ENCODE assay signal across 9 cellular contexts in genomic region chr14:90757452-90757851, GRCh38. TPM values are rescaled to one million over a fixed set of nuclear protein-coding genes. Genes with fewer than 3 reads are reported as not detected.
DNase-seq lines count a peak whose midpoint lies in the region; ATAC-seq, FAIRE-seq and TF ChIP-seq lines count a peak whose summit lies in the region.
"Had no signal": no experiment of that assay in that cellular context is flagged by ENCODE, and none has a peak within 500 bp of the region (broad histone marks: within the 10 kb centered on the region; RNA-seq: fewer than 3 reads in every experiment).

No MANE protein-coding gene starts in this region.

- H3K4me3 Mint-ChIP-seq in activated T-cell treated with anti-CD3 and anti-CD28 coated beads, Interleukin-2, amount 50 U/mL, for 72 hours = peak overlapping the region; percentile 77 to 83
- H3K4me3 Mint-ChIP-seq in activated naive CD8-positive, alpha-beta T cell treated with anti-CD3 and anti-CD28 coated beads, Interleukin-2, amount 50 U/mL, for 24 hours = peak overlapping the region; percentile 58

- DNase-seq in activated T-cell treated with anti-CD3 and anti-CD28 coated beads, Interleukin-2, amount 50 U/mL, for 72 hours = no peak
- no peak for DNase-seq in activated T-cell treated with anti-CD3 and anti-CD28 coated beads, Interleukin-2, amount 50 U/mL, for 1 hour
- no peak for DNase-seq in activated naive CD8-positive, alpha-beta T cell treated with anti-CD3 and anti-CD28 coated beads, Interleukin-2, amount 50 U/mL, for 24 hours
- peak; percentile 5 for DNase-seq in mesenchymal stem cell
- DNase-seq in thoracic aorta (ENCODE audit: low spot score) = no peak
- no peak for DNase-seq in GM12892 (ENCODE audit: insufficient read length)
- no peak for DNase-seq in kidney tubule cell (ENCODE audit: low spot score)
- DNase-seq in trophoblast cell = no peak

- H3K9me3 ChIP-seq in mesenchymal stem cell (ENCODE audit: control insufficient read depth, low read length) = peaks cover 1% of the 10 kb centered on the region
- H3K9me3 ChIP-seq in thoracic aorta = no peaks in the 10 kb centered on the region
- H3K9me3 ChIP-seq in trophoblast cell (ENCODE audit: insufficient read depth, low read depth, low read length) = no peaks in the 10 kb centered on the region

- H3K36me3 ChIP-seq in mesenchymal stem cell (ENCODE audit: control insufficient read depth in 1 of 2, insufficient read depth in 2 of 2, low read depth in 1 of 2, low read length in 2 of 2) (no peaks in the 10 kb centered on the region), thoracic aorta (no peaks in the 10 kb centered on the region), trophoblast cell (ENCODE audit: control insufficient read depth in 1 of 2, insufficient read depth in 2 of 2, low read length in 2 of 2) (peaks cover 0 to 3% of the 10 kb centered on the region in 2 experiments)

- H3K4me2 ChIP-seq in mesenchymal stem cell (ENCODE audit: low read length, poor library complexity, severe bottlenecking) (no peak overlapping the region), trophoblast cell (ENCODE audit: low read length) (no peak overlapping the region)

- H2AFZ ChIP-seq in mesenchymal stem cell (ENCODE audit: low read depth, low read length) = no peak overlapping the region
- H2AFZ ChIP-seq in trophoblast cell (ENCODE audit: insufficient read depth, low read length, poor library complexity) = no peak overlapping the region

- H4K91ac ChIP-seq in mesenchymal stem cell (ENCODE audit: low read length) (no peak overlapping the region), trophoblast cell (ENCODE audit: low read depth, low read length) (no peak overlapping the region)

- peaks cover 0 to under 1% of the 10 kb centered on the region in 2 donors for H3K9me3 Mint-ChIP-seq in activated T-cell treated with anti-CD3 and anti-CD28 coated beads, Interleukin-2, amount 50 U/mL, for 72 hours
- peaks cover 2% of the 10 kb centered on the region for H3K9me3 Mint-ChIP-seq in activated naive CD8-positive, alpha-beta T cell treated with anti-CD3 and anti-CD28 coated beads, Interleukin-2, amount 50 U/mL, for 24 hours

- ATAC-seq in activated T-cell treated with anti-CD3 and anti-CD28 coated beads, Interleukin-2, amount 50 U/mL, for 72 hours (replicated peaks in 1 of 2) = no peak
- ATAC-seq in activated naive CD8-positive, alpha-beta T cell treated with anti-CD3 and anti-CD28 coated beads, Interleukin-2, amount 50 U/mL, for 24 hours = no peak
- no peak for ATAC-seq in thoracic aorta (ENCODE audit: insufficient number of reproducible peaks, low FRiP score, low read depth)

- no peak overlapping the region for H2BK5ac ChIP-seq in mesenchymal stem cell (ENCODE audit: low read depth, low read length, poor library complexity, severe bottlenecking)
- no peak overlapping the region for H2BK5ac ChIP-seq in trophoblast cell (ENCODE audit: low read depth, low read length, poor library complexity)

- WGBS in mesenchymal stem cell = 91% methylated on average over 3 of the region's 3 CpGs
- no CpG with 5 or more reads among the region's 3 CpGs for WGBS in trophoblast cell (ENCODE audit: extremely low coverage, insufficient coverage, insufficient read length)

- H2BK12ac ChIP-seq in mesenchymal stem cell (ENCODE audit: low read length in 2 of 2) (no peak overlapping the region), trophoblast cell (ENCODE audit: low read length) (no peak overlapping the region)

- H3K79me1 ChIP-seq in mesenchymal stem cell (replicated peaks; ENCODE audit: low read length, poor library complexity, severe bottlenecking) (peaks cover 8% of the 10 kb centered on the region), trophoblast cell (ENCODE audit: low read length) (peaks cover 3% of the 10 kb centered on the region)

- H2BK120ac ChIP-seq in mesenchymal stem cell (ENCODE audit: low read depth, low read length) (no peak overlapping the region), trophoblast cell (ENCODE audit: insufficient read depth, low read length, poor library complexity) (no peak overlapping the region)

- H2AK5ac ChIP-seq in mesenchymal stem cell (ENCODE audit: low read length, severe bottlenecking) (no peak overlapping the region), trophoblast cell (ENCODE audit: low read length) (no peak overlapping the region)

- H4K8ac ChIP-seq in mesenchymal stem cell (ENCODE audit: low read length) (no peak overlapping the region), trophoblast cell (ENCODE audit: low read depth, low read length) (no peak overlapping the region)

- H2BK15ac ChIP-seq in mesenchymal stem cell (ENCODE audit: low read depth, poor library complexity, severe bottlenecking) = no peak overlapping the region

- peaks cover 37% of the 10 kb centered on the region for H3K4me1 Mint-ChIP-seq in activated T-cell treated with anti-CD3 and anti-CD28 coated beads, Interleukin-2, amount 50 U/mL, for 72 hours (ENCODE audit: low read depth)
- peaks cover 24% of the 10 kb centered on the region for H3K4me1 Mint-ChIP-seq in activated naive CD8-positive, alpha-beta T cell treated with anti-CD3 and anti-CD28 coated beads, Interleukin-2, amount 50 U/mL, for 24 hours

- H3K79me2 ChIP-seq in trophoblast cell (ENCODE audit: control insufficient read depth, insufficient read depth, low read length, poor library complexity) = peaks cover 2% of the 10 kb centered on the region

- peaks cover under 1 to 4% of the 10 kb centered on the region in 2 donors for H3K36me3 Mint-ChIP-seq in activated T-cell treated with anti-CD3 and anti-CD28 coated beads, Interleukin-2, amount 50 U/mL, for 72 hours (ENCODE audit: insufficient read depth in 2 of 2)
- H3K36me3 Mint-ChIP-seq in activated naive CD8-positive, alpha-beta T cell treated with anti-CD3 and anti-CD28 coated beads, Interleukin-2, amount 50 U/mL, for 24 hours (ENCODE audit: low read depth) = no peaks in the 10 kb centered on the region

- H3K18ac ChIP-seq in mesenchymal stem cell (ENCODE audit: low read depth in 1 of 2, low read length in 2 of 2) (no peak overlapping the region), trophoblast cell (ENCODE audit: low read length) (no peak overlapping the region)

- no peaks in the 10 kb centered on the region for H3K27me3 ChIP-seq in mesenchymal stem cell (ENCODE audit: control insufficient read depth in 1 of 2, insufficient read depth in 1 of 2, low read length in 2 of 2)
- H3K27me3 ChIP-seq in thoracic aorta (replicated peaks; ENCODE audit: insufficient read depth) = no peaks in the 10 kb centered on the region
- H3K27me3 ChIP-seq in trophoblast cell (ENCODE audit: insufficient read depth, low read length) = no peaks in the 10 kb centered on the region

- no peak for TF ChIP-seq CTCF in thoracic aorta (IDR thresholded peaks at IDR 0.05)

- peaks cover 2% of the 10 kb centered on the region for H3K27me3 Mint-ChIP-seq in activated T-cell treated with anti-CD3 and anti-CD28 coated beads, Interleukin-2, amount 50 U/mL, for 72 hours (ENCODE audit: low read depth)
- peaks cover 3% of the 10 kb centered on the region for H3K27me3 Mint-ChIP-seq in activated naive CD8-positive, alpha-beta T cell treated with anti-CD3 and anti-CD28 coated beads, Interleukin-2, amount 50 U/mL, for 24 hours

- H3K9ac ChIP-seq in mesenchymal stem cell (ENCODE audit: low read length) = no peak overlapping the region
- no peak overlapping the region for H3K9ac ChIP-seq in trophoblast cell (ENCODE audit: low read length)

- peaks cover 4% of the 10 kb centered on the region for H3K4me1 ChIP-seq in mesenchymal stem cell (ENCODE audit: control insufficient read depth, insufficient read depth, low read depth, low read length)
- peaks cover 10 to 40% of the 10 kb centered on the region in 2 donors for H3K4me1 ChIP-seq in thoracic aorta (ENCODE audit: control insufficient read depth in 1 of 2, low read depth in 2 of 2)
- peaks cover 6 to 12% of the 10 kb centered on the region in 2 experiments for H3K4me1 ChIP-seq in trophoblast cell (ENCODE audit: control insufficient read depth in 1 of 2, insufficient read depth in 2 of 2, low read length in 2 of 2)

- no peak overlapping the region for H3K14ac ChIP-seq in mesenchymal stem cell (ENCODE audit: low read length in 2 of 2)
- no peak overlapping the region for H3K14ac ChIP-seq in trophoblast cell (ENCODE audit: low read length)

- no peak overlapping the region for H3K27ac ChIP-seq in mesenchymal stem cell (ENCODE audit: low read length, poor library complexity, severe bottlenecking)
- H3K27ac ChIP-seq in thoracic aorta = peak overlapping the region in 1 of 2 donors; percentile 71
- no peak overlapping the region for H3K27ac ChIP-seq in trophoblast cell (ENCODE audit: low read depth, low read length)
- H3K27ac ChIP-seq: C4-2B had no signal

- H3K4me3 ChIP-seq in mesenchymal stem cell (ENCODE audit: insufficient read depth in 1 of 2, low read depth in 1 of 2, low read length in 2 of 2) = peak overlapping the region in 1 of 2 experiments; percentile 75
- H3K4me3 ChIP-seq in thoracic aorta = peak overlapping the region; percentile 73
- H3K4me3 ChIP-seq in trophoblast cell (ENCODE audit: low read depth, low read length) = no peak overlapping the region

- no peak overlapping the region for H4K12ac ChIP-seq in trophoblast cell (ENCODE audit: low read depth, low read length)

- FAIRE-seq in GM12892 (lab: Jason Lieb, UNC) = no peak

- no peak overlapping the region for H3K4ac ChIP-seq in mesenchymal stem cell (ENCODE audit: low read depth in 1 of 2, low read length in 2 of 2)
- no peak overlapping the region for H3K4ac ChIP-seq in trophoblast cell (ENCODE audit: low read depth, low read length)

- H3K27ac Mint-ChIP-seq in activated T-cell treated with anti-CD3 and anti-CD28 coated beads, Interleukin-2, amount 50 U/mL, for 72 hours = no peak overlapping the region
- no peak overlapping the region for H3K27ac Mint-ChIP-seq in activated naive CD8-positive, alpha-beta T cell treated with anti-CD3 and anti-CD28 coated beads, Interleukin-2, amount 50 U/mL, for 24 hours

- TF ChIP-seq POLR2A in GM12892 (IDR thresholded peaks at IDR 0.05; ENCODE audit: low read depth, low read length) = no peak

- H3K23ac ChIP-seq in mesenchymal stem cell (ENCODE audit: low read length in 2 of 2) (no peak overlapping the region), trophoblast cell (ENCODE audit: low read length) (no peak overlapping the region)

RNA-seq across cellular contexts. Expression of gene TTC7B, which starts 58.8 kb away (rescaled TPM):
- total RNA-seq in activated T-cell treated with anti-CD3 and anti-CD28 coated beads, Interleukin-2, amount 50 U/mL, for 72 hours = 10 to 100 TPM in 1 of 2 donors, 1 to 10 TPM in 1; 9.2 to 10.7 TPM
- 28.7 TPM for polyA plus RNA-seq in mesenchymal stem cell (2013, experiment 1 of 2)
- 28.3 TPM for polyA plus RNA-seq in mesenchymal stem cell (2013, experiment 2 of 2)
- 10 to 100 TPM; 38.9 to 56.3 TPM for total RNA-seq in thoracic aorta
- polyA plus RNA-seq in GM12892 (2012; ENCODE audit: missing spikeins) = not detected
- 92.4 and 94.7 TPM in 2 replicates for polyA plus RNA-seq in trophoblast cell (2013)
